24 cellular contexts compared by ENCODE assay signal in genomic region chr14:105440554-105440900, GRCh38. TPM values are rescaled to one million over a fixed set of nuclear protein-coding genes. Genes with fewer than 3 reads are reported as not detected.
"Had no signal": no experiment of that assay in that cellular context is flagged by ENCODE, and none has a peak within 500 bp of the region (broad histone marks: within the 10 kb centered on the region; RNA-seq: fewer than 3 reads in every experiment).

No MANE protein-coding gene starts in this region.

- H3K27ac Mint-ChIP-seq: activated CD4-positive, alpha-beta T cell treated with anti-CD3 and anti-CD28 coated beads for 36 hours; activated CD4-positive, alpha-beta T cell treated with anti-CD3 and anti-CD28 coated beads, Interleukin-2, amount 10 ng/mL, durations not matched to agents 7 days and 5 days; activated CD8-positive, alpha-beta T cell treated with anti-CD3 and anti-CD28 coated beads, Interleukin-2, amount 10 ng/mL, durations not matched to agents 7 days and 5 days; activated naive CD4-positive, alpha-beta T cell treated with anti-CD3 and anti-CD28 coated beads, Interleukin-2, amount 50 U/mL, for 24 hours; activated naive CD8-positive, alpha-beta T cell treated with anti-CD3 and anti-CD28 coated beads, Interleukin-2, amount 10 ng/mL, durations not matched to agents 7 days and 5 days; activated T-cell treated with anti-CD3 and anti-CD28 coated beads, Interleukin-2, amount 50 U/mL, for 24 hours; activated T-helper 2 cell treated with anti-CD3 and anti-CD28 coated beads, Interferon-gamma antibody, Interleukin-2, Interleukin-4, amounts not matched to agents 10 μg/mL and 5 μg/mL and 100 μg/mL, durations not matched to agents 14 hours and 24 hours and 36 hours had no signal

- H3K4me1 ChIP-seq: body of pancreas, breast epithelium had no signal

- H3K27me3 ChIP-seq: body of pancreas, breast epithelium had no signal

- H3K9me3 Mint-ChIP-seq: activated CD4-positive, alpha-beta T cell treated with anti-CD3 and anti-CD28 coated beads, Interleukin-2, amount 10 ng/mL, durations not matched to agents 7 days and 5 days; activated naive CD4-positive, alpha-beta T cell treated with anti-CD3 and anti-CD28 coated beads, Interleukin-2, amount 50 U/mL, for 24 hours; activated naive CD8-positive, alpha-beta T cell treated with anti-CD3 and anti-CD28 coated beads, Interleukin-2, amount 10 ng/mL, durations not matched to agents 7 days and 5 days; activated T-cell treated with anti-CD3 and anti-CD28 coated beads, Interleukin-2, amount 50 U/mL, for 24 hours; activated T-helper 2 cell treated with anti-CD3 and anti-CD28 coated beads, Interferon-gamma antibody, Interleukin-2, Interleukin-4, amounts not matched to agents 10 μg/mL and 5 μg/mL and 100 μg/mL, durations not matched to agents 14 hours and 24 hours and 36 hours had no signal

- H3K27me3 Mint-ChIP-seq: activated CD4-positive, alpha-beta T cell treated with anti-CD3 and anti-CD28 coated beads for 36 hours; activated CD4-positive, alpha-beta T cell treated with anti-CD3 and anti-CD28 coated beads, Interleukin-2, amount 10 ng/mL, durations not matched to agents 7 days and 5 days; activated naive CD4-positive, alpha-beta T cell treated with anti-CD3 and anti-CD28 coated beads, Interleukin-2, amount 50 U/mL, for 24 hours; activated naive CD8-positive, alpha-beta T cell treated with anti-CD3 and anti-CD28 coated beads, Interleukin-2, amount 10 ng/mL, durations not matched to agents 7 days and 5 days; activated T-cell treated with anti-CD3 and anti-CD28 coated beads, Interleukin-2, amount 50 U/mL, for 24 hours had no signal

- H3K36me3 ChIP-seq: breast epithelium had no signal

- ATAC-seq: activated CD4-positive, alpha-beta T cell treated with anti-CD3 and anti-CD28 coated beads for 36 hours; activated CD8-positive, alpha-beta T cell treated with anti-CD3 and anti-CD28 coated beads, Interleukin-2, amount 10 ng/mL, durations not matched to agents 7 days and 5 days; body of pancreas; K562; Panc1 had no signal

- H3K27ac ChIP-seq: body of pancreas, breast epithelium had no signal

- H3K4me3 Mint-ChIP-seq: activated CD4-positive, alpha-beta T cell treated with anti-CD3 and anti-CD28 coated beads for 36 hours; activated CD4-positive, alpha-beta T cell treated with anti-CD3 and anti-CD28 coated beads, Interleukin-2, amount 10 ng/mL, durations not matched to agents 7 days and 5 days; activated CD8-positive, alpha-beta T cell treated with anti-CD3 and anti-CD28 coated beads, Interleukin-2, amount 10 ng/mL, durations not matched to agents 7 days and 5 days; activated naive CD4-positive, alpha-beta T cell treated with anti-CD3 and anti-CD28 coated beads, Interleukin-2, amount 50 U/mL, for 24 hours; activated naive CD8-positive, alpha-beta T cell treated with anti-CD3 and anti-CD28 coated beads, Interleukin-2, amount 10 ng/mL, durations not matched to agents 7 days and 5 days; activated T-cell treated with anti-CD3 and anti-CD28 coated beads, Interleukin-2, amount 50 U/mL, for 24 hours had no signal

- H3K9me3 ChIP-seq: body of pancreas, breast epithelium had no signal

- DNase-seq: activated CD4-positive, alpha-beta T cell treated with anti-CD3 and anti-CD28 coated beads for 36 hours; activated CD4-positive, alpha-beta T cell treated with anti-CD3 and anti-CD28 coated beads, Interleukin-2, amount 10 ng/mL, durations not matched to agents 7 days and 5 days; activated CD4-positive, alpha-beta T cell treated with anti-CD3 and anti-CD28 coated beads, Interleukin-2, amount 50 U/mL, for 48 hours; activated CD8-positive, alpha-beta T cell treated with anti-CD3 and anti-CD28 coated beads, Interleukin-2, amount 10 ng/mL, durations not matched to agents 7 days and 5 days; activated gamma-delta T cell; activated naive CD4-positive, alpha-beta T cell treated with Interleukin-2 at 50 U/mL for 16 hours; activated naive CD8-positive, alpha-beta T cell treated with anti-CD3 and anti-CD28 coated beads, Interleukin-2, amount 10 ng/mL, durations not matched to agents 7 days and 5 days; activated T-cell treated with anti-CD3 and anti-CD28 coated beads, Interleukin-2, amount 50 U/mL, for 24 hours; body of pancreas; cerebellar nuclear complex; NCI-H1105; NCI-H1417 treated with DMSO at 0.1 percent for 48 hours; NCI-H1930; NCI-H2081 treated with DMSO at 0.1 percent for 48 hours; SW 1271; T-helper 1 cell; T1000 had no signal

- H3K4me3 ChIP-seq: body of pancreas, breast epithelium, K562 had no signal

RNA-seq across cellular contexts. Expression of gene TEX22, which starts 42.2 kb away (rescaled TPM):
- total RNA-seq: M059J, RPMI7951 had no signal

RNA-seq across cellular contexts. Expression of gene CRIP1, which starts 46.2 kb away (rescaled TPM):
- total RNA-seq: M059J had no signal
